ENCODE assay signal across 1 cellular context in the genomic region with DNA sequence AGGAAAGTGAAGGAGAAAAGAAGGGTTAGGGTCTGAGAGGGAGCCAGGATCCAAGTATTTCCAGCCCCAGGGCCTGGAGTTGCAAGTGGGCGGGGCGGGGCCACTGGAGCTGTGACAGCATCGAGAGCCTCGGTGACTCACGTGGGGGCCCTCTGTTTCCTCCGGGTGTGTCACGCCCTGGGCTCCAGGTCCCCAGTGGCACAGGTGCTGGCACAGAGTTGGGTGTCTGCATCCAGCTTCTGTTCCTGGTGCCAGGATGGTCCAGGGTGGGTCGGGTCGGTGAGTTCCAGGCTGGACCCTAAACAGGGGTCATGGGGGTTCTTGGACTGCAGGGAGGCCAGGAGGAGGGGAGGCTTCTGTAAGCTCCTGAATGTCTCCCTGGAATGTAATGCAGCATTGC.
TF ChIP-seq lines count a peak whose summit lies in the region.

No MANE protein-coding gene starts in this region.

TF ChIP-seq in HEK293, 187 proteins besides CTCF, POLR2A, EP300 and RAD21 (continued from another document):
- TF ChIP-seq, protein P1, sequence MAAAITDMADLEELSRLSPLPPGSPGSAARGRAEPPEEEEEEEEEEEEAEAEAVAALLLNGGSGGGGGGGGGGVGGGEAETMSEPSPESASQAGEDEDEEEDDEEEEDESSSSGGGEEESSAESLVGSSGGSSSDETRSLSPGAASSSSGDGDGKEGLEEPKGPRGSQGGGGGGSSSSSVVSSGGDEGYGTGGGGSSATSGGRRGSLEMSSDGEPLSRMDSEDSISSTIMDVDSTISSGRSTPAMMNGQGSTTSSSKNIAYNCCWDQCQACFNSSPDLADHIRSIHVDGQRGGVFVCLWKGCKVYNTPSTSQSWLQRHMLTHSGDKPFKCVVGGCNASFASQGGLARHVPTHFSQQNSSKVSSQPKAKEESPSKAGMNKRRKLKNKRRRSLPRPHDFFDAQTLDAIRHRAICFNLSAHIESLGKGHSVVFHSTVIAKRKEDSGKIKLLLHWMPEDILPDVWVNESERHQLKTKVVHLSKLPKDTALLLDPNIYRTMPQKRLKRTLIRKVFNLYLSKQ (tag by site-specific recombination; IDR thresholded peaks at IDR 0.05; ENCODE audit: borderline replicate concordance), result no peak
- TF ChIP-seq ZNF138 (tag by site-specific recombination; IDR thresholded peaks at IDR 0.05; ENCODE audit: borderline replicate concordance), result no peak
- TF ChIP-seq YY2 (tag by site-specific recombination; IDR thresholded peaks at IDR 0.05), result no peak
- no peak; the same call in 1 of the 2 replicates for TF ChIP-seq ZEB2 (tag by site-specific recombination; IDR thresholded peaks at IDR 0.05)
- TF ChIP-seq ZNF48 (tag by site-specific recombination; IDR thresholded peaks at IDR 0.05), result no peak
- TF ChIP-seq ZNF223 (tag by site-specific recombination; IDR thresholded peaks at IDR 0.05), result no peak
- no peak for TF ChIP-seq ZNF433 (tag by site-specific recombination; IDR thresholded peaks at IDR 0.05; ENCODE audit: low read depth)
- no peak for TF ChIP-seq ZNF362 (tag by site-specific recombination; IDR thresholded peaks at IDR 0.05)
- no peak for TF ChIP-seq ZNF747 (tag by site-specific recombination; IDR thresholded peaks at IDR 0.05)
- TF ChIP-seq GLI2 (tag by site-specific recombination; IDR thresholded peaks at IDR 0.05; ENCODE audit: borderline replicate concordance, low read depth), result no peak
- no peak for TF ChIP-seq ZNF544 (tag by site-specific recombination; IDR thresholded peaks at IDR 0.05)
- TF ChIP-seq ZNF169 (tag by site-specific recombination; IDR thresholded peaks at IDR 0.05), result no peak
